Comparison of ENCODE assay signal across 6 cellular contexts in genomic region chr19:43341098-43341497, GRCh38. TPM values are rescaled to one million over a fixed set of nuclear protein-coding genes. Genes with fewer than 3 reads are reported as not detected.
"Had no signal": no experiment of that assay in that cellular context is flagged by ENCODE, and none has a peak within 500 bp of the region (broad histone marks: within the 10 kb centered on the region; RNA-seq: fewer than 3 reads in every experiment).

No MANE protein-coding gene starts in this region.

RNA-seq across cellular contexts. Expression of gene CD177, which starts 12.4 kb away (rescaled TPM):
- total RNA-seq: OCI-LY7, Peyer's patch, RPMI7951, SJCRH30, SK-MEL-5, T-cell had no signal
